ENCODE assay signal across 21 cellular contexts in the genomic region with DNA sequence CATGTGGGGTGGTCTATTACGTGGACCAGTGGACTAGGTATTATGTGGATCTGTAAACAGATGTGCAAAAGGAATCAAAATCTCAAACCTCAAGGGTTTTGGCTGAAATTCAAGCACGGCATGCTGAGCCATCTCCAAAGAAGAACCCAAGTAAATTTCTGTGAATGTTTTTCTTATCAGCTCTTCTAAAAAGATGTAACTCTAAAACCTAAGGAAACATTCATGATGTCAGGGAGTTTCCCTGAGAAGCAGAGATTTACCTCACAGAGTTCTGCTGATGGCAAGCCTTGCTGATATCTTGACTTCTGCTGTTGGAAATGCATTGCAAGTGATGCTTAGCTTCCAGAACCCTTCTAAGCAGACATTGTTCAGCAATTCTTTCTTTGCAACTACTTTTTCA. TPM values are rescaled to one million over a fixed set of nuclear protein-coding genes. Genes with fewer than 3 reads are reported as not detected.
DNase-seq lines count a peak whose midpoint lies in the region; TF ChIP-seq lines count a peak whose summit lies in the region.
"Had no signal": no experiment of that assay in that cellular context is flagged by ENCODE, and none has a peak within 500 bp of the region (broad histone marks: within the 10 kb centered on the region; RNA-seq: fewer than 3 reads in every experiment).

No MANE protein-coding gene starts in this region.

- DNase-seq in DMS53 treated with DMSO at 0.1 percent for 48 hours (lab: John Stamatoyannopoulos, UW; ENCODE audit: unreplicated experiment) (peak; percentile 7), NCI-H226 (peak; percentile 69), fibroblast of pulmonary artery (ENCODE audit: low read depth) (peak; percentile 13), nephron progenitor cell (no peak), NCI-H446 treated with DMSO at 0.1 percent for 48 hours (lab: John Stamatoyannopoulos, UW) (no peak), NCI-H2171 (lab: John Stamatoyannopoulos, UW) (no peak)
- DNase-seq in stimulated activated naive CD4-positive, alpha-beta T cell treated with Interleukin-2 at 50 U/mL for 16 hours (lab: John Stamatoyannopoulos, UW) = no peak
- DNase-seq in activated CD4-positive, alpha-beta T cell treated with anti-CD3 and anti-CD28 coated beads, Interleukin-2, amount 10 ng/mL, durations not matched to agents 7 days and 5 days = no peak
- DNase-seq: Calu3, DMS153, GM23248, H7, KBM-7, MM.1S, NCI-H187, NCI-H446, NCI-H526 treated with DMSO at 0.1 percent for 48 hours, SHP77 had no signal

- CTCF ChIA-PET in activated CD4-positive, alpha-beta T cell treated with anti-CD3 and anti-CD28 coated beads, Interleukin-2, amount 10 ng/mL, durations not matched to agents 7 days and 5 days (lab: Charles Lee) = no interaction called here

- H3K9me3 Mint-ChIP-seq in nephron progenitor cell = peaks cover 8% of the 10 kb centered on the region
- H3K9me3 Mint-ChIP-seq in activated CD4-positive, alpha-beta T cell treated with anti-CD3 and anti-CD28 coated beads, Interleukin-2, amount 10 ng/mL, durations not matched to agents 7 days and 5 days = no peaks in the 10 kb centered on the region

- POLR2A ChIA-PET in activated CD4-positive, alpha-beta T cell treated with anti-CD3 and anti-CD28 coated beads, Interleukin-2, amount 10 ng/mL, durations not matched to agents 7 days and 5 days (lab: Charles Lee) = no interaction called here

- peak overlapping the region; percentile 36 for H3K4me3 Mint-ChIP-seq in nephron progenitor cell
- no peak overlapping the region for H3K4me3 Mint-ChIP-seq in activated CD4-positive, alpha-beta T cell treated with anti-CD3 and anti-CD28 coated beads, Interleukin-2, amount 10 ng/mL, durations not matched to agents 7 days and 5 days

- no peak for TF ChIP-seq CTCF in fibroblast of pulmonary artery (IDR thresholded peaks at IDR 0.05; ENCODE audit: low read length, missing control alignments)
- no peak for TF ChIP-seq CTCF in nephron progenitor cell (IDR thresholded peaks at IDR 0.05)

- H3K27ac Mint-ChIP-seq in nephron progenitor cell = peak overlapping the region; percentile 98
- H3K27ac Mint-ChIP-seq in activated CD4-positive, alpha-beta T cell treated with anti-CD3 and anti-CD28 coated beads, Interleukin-2, amount 10 ng/mL, durations not matched to agents 7 days and 5 days = no peak overlapping the region

- H3K36me3 Mint-ChIP-seq in nephron progenitor cell (ENCODE audit: low read depth) = peaks cover 3% of the 10 kb centered on the region
- no peaks in the 10 kb centered on the region for H3K36me3 Mint-ChIP-seq in activated CD4-positive, alpha-beta T cell treated with anti-CD3 and anti-CD28 coated beads, Interleukin-2, amount 10 ng/mL, durations not matched to agents 7 days and 5 days (ENCODE audit: low read depth)

- H3K4me1 Mint-ChIP-seq in nephron progenitor cell = peaks cover 68% of the 10 kb centered on the region
- no peaks in the 10 kb centered on the region for H3K4me1 Mint-ChIP-seq in activated CD4-positive, alpha-beta T cell treated with anti-CD3 and anti-CD28 coated beads, Interleukin-2, amount 10 ng/mL, durations not matched to agents 7 days and 5 days

- no peak overlapping the region for H3K4me3 ChIP-seq in fibroblast of pulmonary artery (replicated peaks; ENCODE audit: low read depth, low read length)
- H3K4me3 ChIP-seq: GM23248 had no signal

- no peaks in the 10 kb centered on the region for H3K27me3 Mint-ChIP-seq in nephron progenitor cell (ENCODE audit: low read depth, poor library complexity)
- peaks cover 4% of the 10 kb centered on the region for H3K27me3 Mint-ChIP-seq in activated CD4-positive, alpha-beta T cell treated with anti-CD3 and anti-CD28 coated beads, Interleukin-2, amount 10 ng/mL, durations not matched to agents 7 days and 5 days

RNA-seq across cellular contexts. Expression of gene DSG4, which starts 21.6 kb away (rescaled TPM):
- total RNA-seq in activated CD4-positive, alpha-beta T cell treated with anti-CD3 and anti-CD28 coated beads, Interleukin-2, amount 10 ng/mL, durations not matched to agents 7 days and 5 days = not detected
- total RNA-seq: A172, Calu3, Daoy, GM23248, H7, SK-MEL-5 had no signal

RNA-seq across cellular contexts. Expression of gene DSG3, which starts 49.4 kb away (rescaled TPM):
- total RNA-seq in activated CD4-positive, alpha-beta T cell treated with anti-CD3 and anti-CD28 coated beads, Interleukin-2, amount 10 ng/mL, durations not matched to agents 7 days and 5 days = not detected
- total RNA-seq: A172, Daoy, GM23248, H7 had no signal

Comparison
In these comparisons a context has a peak if more than half of its experiments do, and no peak if none do; other contexts are left out.
1. DNase-seq: peak in DMS53 treated with DMSO at 0.1 percent for 48 hours (single experiment), NCI-H226 (single experiment) and fibroblast of pulmonary artery (single experiment); none in nephron progenitor cell (single experiment), NCI-H446 treated with DMSO at 0.1 percent for 48 hours (single experiment), stimulated activated naive CD4-positive, alpha-beta T cell treated with Interleukin-2 at 50 U/mL for 16 hours (single experiment), NCI-H2171 (single experiment) and activated CD4-positive, alpha-beta T cell treated with anti-CD3 and anti-CD28 coated beads, Interleukin-2, amount 10 ng/mL, durations not matched to agents 7 days and 5 days (single experiment).